In the genomic region with DNA sequence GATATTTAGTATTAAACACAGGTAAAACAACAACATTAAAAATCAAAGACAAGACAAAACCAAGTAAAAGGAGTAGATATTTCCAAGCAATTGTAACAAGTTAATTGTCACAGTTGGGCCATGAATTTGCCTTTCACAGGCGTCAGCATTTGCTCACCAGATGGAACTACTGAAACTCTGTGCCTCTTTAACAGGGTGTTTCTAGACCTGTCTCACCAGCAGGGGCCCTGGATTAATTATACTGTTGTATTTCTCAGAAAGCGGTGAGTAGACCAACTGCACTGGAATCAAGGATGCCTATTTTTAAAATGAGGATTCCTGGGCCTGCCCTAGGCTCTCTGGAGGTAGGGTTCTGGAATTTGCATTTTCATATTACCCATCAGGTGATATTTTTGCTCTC, we compare ENCODE assay signal across 24 cellular contexts.
"Had no signal": no experiment of that assay in that cellular context is flagged by ENCODE, and none has a peak within 500 bp of the region (broad histone marks: within the 10 kb centered on the region; RNA-seq: fewer than 3 reads in every experiment).

No MANE protein-coding gene starts in this region.

- H3K27ac ChIP-seq: dorsolateral prefrontal cortex, heart left ventricle, pancreas, tibial artery, upper lobe of left lung, uterus had no signal

- H3K9me3 ChIP-seq: heart left ventricle, pancreas, tibial artery, upper lobe of left lung, uterus had no signal

- H3K27me3 ChIP-seq: dorsolateral prefrontal cortex, heart left ventricle, pancreas, tibial artery, upper lobe of left lung, uterus had no signal

- H3K4me3 Mint-ChIP-seq: natural killer cell treated with Interleukin-12 subunit alpha and Interleukin-12 subunit beta and Interleukin-15 and Interleukin-18, amount 100 ng/mL, for 72 hours; stimulated activated effector memory CD8-positive, alpha-beta T cell treated with anti-CD3 and anti-CD28 coated beads, Interleukin-12 subunit alpha, Interleukin-12 subunit beta, amount 100 ng/mL, for 72 hours had no signal

- H3K4me1 ChIP-seq: uterus had no signal

- FAIRE-seq: endometrium, pancreas had no signal

- ATAC-seq: esophagus mucosa; heart left ventricle; left colon; left ventricle myocardium superior; pancreas; right cardiac atrium; stimulated activated effector memory CD8-positive, alpha-beta T cell treated with anti-CD3 and anti-CD28 coated beads, Interleukin-12 subunit alpha, Interleukin-12 subunit beta, amount 100 ng/mL, for 72 hours; stimulated activated naive CD8-positive, alpha-beta T cell treated with anti-CD3 and anti-CD28 coated beads, Interleukin-15, Interleukin-2, amounts not matched to agents 100 U/mL and 50 U/mL, for 24 hours had no signal

- H3K9me3 Mint-ChIP-seq: natural killer cell treated with Interleukin-12 subunit alpha and Interleukin-12 subunit beta and Interleukin-15 and Interleukin-18, amount 100 ng/mL, for 72 hours; stimulated activated effector memory CD8-positive, alpha-beta T cell treated with anti-CD3 and anti-CD28 coated beads, Interleukin-12 subunit alpha, Interleukin-12 subunit beta, amount 100 ng/mL, for 72 hours had no signal

- H3K36me3 ChIP-seq: heart left ventricle, pancreas, tibial artery, upper lobe of left lung, uterus had no signal

- H3K27ac Mint-ChIP-seq: natural killer cell treated with Interleukin-12 subunit alpha and Interleukin-12 subunit beta and Interleukin-15 and Interleukin-18, amount 100 ng/mL, for 72 hours; progenitor cell of endocrine pancreas; stimulated activated effector memory CD8-positive, alpha-beta T cell treated with anti-CD3 and anti-CD28 coated beads, Interleukin-12 subunit alpha, Interleukin-12 subunit beta, amount 100 ng/mL, for 72 hours had no signal

- H3K36me3 Mint-ChIP-seq: natural killer cell treated with Interleukin-12 subunit alpha and Interleukin-12 subunit beta and Interleukin-15 and Interleukin-18, amount 100 ng/mL, for 72 hours; stimulated activated effector memory CD8-positive, alpha-beta T cell treated with anti-CD3 and anti-CD28 coated beads, Interleukin-12 subunit alpha, Interleukin-12 subunit beta, amount 100 ng/mL, for 72 hours had no signal

- H3K4me3 ChIP-seq: dorsolateral prefrontal cortex, heart left ventricle, lung, pancreas, tibial artery, upper lobe of left lung, uterus had no signal

- DNase-seq: cortex of kidney; dorsolateral prefrontal cortex; effector CD8-positive, alpha-beta T cell; heart left ventricle; hippocampal formation; left colon; left ventricle myocardium superior; mesenchymal stem cell; midbrain; occipital lobe; pancreas; right cardiac atrium; stimulated activated CD4-positive, alpha-beta T cell treated with anti-CD3 and anti-CD28 coated beads, Interleukin-4, amount 100 ng/mL, for 1 hour; stimulated activated CD8-positive, alpha-beta memory T cell treated with anti-CD3 and anti-CD28 coated beads, Interleukin-4, amount 100 ng/mL, for 48 hours; stimulated activated naive CD8-positive, alpha-beta T cell treated with anti-CD3 and anti-CD28 coated beads, Interleukin-15, Interleukin-2, amounts not matched to agents 100 U/mL and 50 U/mL, for 24 hours; tibial artery; upper lobe of left lung; uterus had no signal
